In genomic region chr3:58143417-58144055, GRCh38 we compare ENCODE assay signal across 1 cellular context.
TF ChIP-seq lines count a peak whose summit lies in the region.

No MANE protein-coding gene starts in this region.

TF ChIP-seq in HepG2, 621 proteins besides CTCF, POLR2A, EP300 and RAD21 (continued from another document and continues in another):
- TF ChIP-seq ZUFSP (CRISPR knock-in tag; IDR thresholded peaks at IDR 0.05; ENCODE audit: borderline replicate concordance) (no peak), MXD1 (CRISPR knock-in tag; IDR thresholded peaks at IDR 0.05) (no peak), SOX5 (CRISPR knock-in tag; IDR thresholded peaks at IDR 0.05; ENCODE audit: borderline replicate concordance) (peak; percentile 50; the same call in 1 of the 2 replicates), TBX3 (IDR thresholded peaks at IDR 0.05; ENCODE audit: borderline replicate concordance) (no peak), FLYWCH1 (CRISPR knock-in tag; IDR thresholded peaks at IDR 0.05) (no peak), STAT6 (CRISPR knock-in tag; IDR thresholded peaks at IDR 0.05; ENCODE audit: borderline replicate concordance) (no peak), THAP9 (CRISPR knock-in tag; IDR thresholded peaks at IDR 0.05; ENCODE audit: borderline replicate concordance) (peak; percentile 41; the same call in 1 of the 2 replicates), ATF4 (CRISPR knock-in tag; IDR thresholded peaks at IDR 0.05) (no peak), SKIL (CRISPR knock-in tag; IDR thresholded peaks at IDR 0.05; ENCODE audit: borderline replicate concordance) (no peak), RAD51 (IDR thresholded peaks at IDR 0.05; ENCODE audit: borderline replicate concordance) (no peak), ZSCAN21 (CRISPR knock-in tag; IDR thresholded peaks at IDR 0.05; ENCODE audit: borderline replicate concordance) (no peak), LBX2 (CRISPR knock-in tag; IDR thresholded peaks at IDR 0.05; ENCODE audit: borderline replicate concordance) (no peak), ZBTB43 (CRISPR knock-in tag; conservative IDR thresholded peaks at IDR 0.05) (no peak), ZSCAN12 (CRISPR knock-in tag; IDR thresholded peaks at IDR 0.05) (no peak), ZNF781 (CRISPR knock-in tag; IDR thresholded peaks at IDR 0.05; ENCODE audit: borderline replicate concordance, not compliant biosample characterization) (no peak), ZNF644 (CRISPR knock-in tag; IDR thresholded peaks at IDR 0.05; ENCODE audit: low read depth) (no peak), HMG20B (CRISPR knock-in tag; conservative IDR thresholded peaks at IDR 0.05) (no peak), ZNF616 (CRISPR knock-in tag; IDR thresholded peaks at IDR 0.05; ENCODE audit: low read depth) (no peak), MIXL1 (CRISPR knock-in tag; IDR thresholded peaks at IDR 0.05) (no peak), REPIN1 (CRISPR knock-in tag; IDR thresholded peaks at IDR 0.05; ENCODE audit: borderline replicate concordance, low read depth) (no peak), TMF1 (CRISPR knock-in tag; IDR thresholded peaks at IDR 0.05; ENCODE audit: low read depth) (no peak), KMT2B (CRISPR knock-in tag; IDR thresholded peaks at IDR 0.05) (no peak), STAT5B (CRISPR knock-in tag; IDR thresholded peaks at IDR 0.05) (no peak), ZNF564 (CRISPR knock-in tag; IDR thresholded peaks at IDR 0.05) (no peak), TGIF2 (CRISPR knock-in tag; IDR thresholded peaks at IDR 0.05) (0 out of 2 replicates have a peak, but pooled peaks have one; percentile 24), SP4 (CRISPR knock-in tag; IDR thresholded peaks at IDR 0.05) (no peak), JDP2 (CRISPR knock-in tag; IDR thresholded peaks at IDR 0.05; ENCODE audit: borderline replicate concordance) (no peak), GTF3A (CRISPR knock-in tag; conservative IDR thresholded peaks at IDR 0.05) (no peak), ZNF12 (CRISPR knock-in tag; IDR thresholded peaks at IDR 0.05) (no peak), NPAS2 (CRISPR knock-in tag; IDR thresholded peaks at IDR 0.05; ENCODE audit: borderline replicate concordance) (no peak), THAP11 (CRISPR knock-in tag; IDR thresholded peaks at IDR 0.05) (no peak), KLF16 (CRISPR knock-in tag; IDR thresholded peaks at IDR 0.05) (no peak), ZBTB42 (CRISPR knock-in tag; IDR thresholded peaks at IDR 0.05) (no peak), BORCS8-MEF2B (CRISPR knock-in tag; IDR thresholded peaks at IDR 0.05) (0 out of 2 replicates have a peak, but pooled peaks have one; percentile 43), ARID3A (IDR thresholded peaks at IDR 0.05; ENCODE audit: low read depth, low read length) (no peak), TBP (CRISPR knock-in tag; IDR thresholded peaks at IDR 0.05) (no peak), ZNF788 (CRISPR knock-in tag; IDR thresholded peaks at IDR 0.05; ENCODE audit: borderline replicate concordance) (0 out of 2 replicates have a peak, but pooled peaks have one; percentile 30), SUZ12 (IDR thresholded peaks at IDR 0.05; ENCODE audit: low read depth, low read length) (no peak), MTF2 (CRISPR knock-in tag; IDR thresholded peaks at IDR 0.05; ENCODE audit: borderline replicate concordance) (no peak), GMEB1 (CRISPR knock-in tag; IDR thresholded peaks at IDR 0.05; ENCODE audit: borderline replicate concordance) (no peak), MED13 (CRISPR knock-in tag; IDR thresholded peaks at IDR 0.05) (no peak), ATRX (CRISPR knock-in tag; IDR thresholded peaks at IDR 0.05; ENCODE audit: borderline replicate concordance) (no peak), TBX2 (CRISPR knock-in tag; IDR thresholded peaks at IDR 0.05; ENCODE audit: borderline replicate concordance) (peak; percentile 60; the same call in 1 of the 2 replicates), ZNF615 (CRISPR knock-in tag; IDR thresholded peaks at IDR 0.05; ENCODE audit: borderline replicate concordance) (no peak), POLR2G (IDR thresholded peaks at IDR 0.05; ENCODE audit: low read depth, low read length) (no peak), TCF12 (IDR thresholded peaks at IDR 0.05) (no peak), TCF12 (CRISPR knock-in tag; IDR thresholded peaks at IDR 0.05) (no peak), FOXK1 (CRISPR knock-in tag; IDR thresholded peaks at IDR 0.05; ENCODE audit: borderline replicate concordance, low read depth) (peak; percentile 68; the same call in 1 of the 2 replicates), GATAD2A (CRISPR knock-in tag; IDR thresholded peaks at IDR 0.05) (peak; percentile 76)
